22 cellular contexts compared by ENCODE assay signal in genomic region chrX:117851025-117851424, GRCh38.
A peak's percentile ranks its signal among the peaks of the same experiment; 100 is the strongest.
DNase-seq lines count a peak whose midpoint lies in the region; ATAC-seq, FAIRE-seq and TF ChIP-seq lines count a peak whose summit lies in the region.
"Had no signal": no experiment of that assay in that cellular context is flagged by ENCODE, and none has a peak within 500 bp of the region (broad histone marks: within the 10 kb centered on the region; RNA-seq: fewer than 3 reads in every experiment).

No MANE protein-coding gene starts in this region.

- H2AFZ ChIP-seq in HepG2 (ENCODE audit: low read length): no peak overlapping the region

- 89% methylated on average over 2 of the region's 2 CpGs for WGBS in liver
- WGBS in HepG2 (ENCODE audit: low lambda C conversion rate): 0% methylated on average over 2 of the region's 2 CpGs
- 69% methylated on average over 2 of the region's 2 CpGs for WGBS in right lobe of liver (ENCODE audit: insufficient coverage, low coverage, low lambda C conversion rate, missing lambda C conversion rate)
- 76 to 93% (median 89%) methylated on average over 2 of the region's 2 CpGs for WGBS in small intestine, 3 donors

- H3K9me3 ChIP-seq in liver (ENCODE audit: control insufficient read depth in 4 of 4, low read length in 3 of 4) (no peaks in the 10 kb centered on the region), HepG2 (ENCODE audit: low read length) (no peaks in the 10 kb centered on the region), right lobe of liver (no peaks in the 10 kb centered on the region), small intestine (ENCODE audit: control insufficient read depth, low read depth) (no peaks in the 10 kb centered on the region)
- H3K9me3 ChIP-seq: BE2C, BLaER1 had no signal

- TF ChIP-seq RAD21 in liver (IDR thresholded peaks at IDR 0.05) (peak in 1 of 2 donors; percentile 7), HepG2 (CRISPR knock-in tag; IDR thresholded peaks at IDR 0.05) (no peak)

- CTCF ChIA-PET in HepG2 (lab: Yijun Ruan, JAX; ENCODE audit: low intra/inter-chr PET ratio, low total read pairs): no interaction called here

- H3K4me3 ChIP-seq in liver (ENCODE audit: low read depth in 1 of 3, low read length in 3 of 3): no peak overlapping the region
- no peak overlapping the region for H3K4me3 ChIP-seq in HepG2 (replicated peaks in 1 of 3; ENCODE audit: insufficient read depth in 1 of 3, low read depth in 2 of 3, low read length in 3 of 3)
- H3K4me3 ChIP-seq in right lobe of liver: no peak overlapping the region
- H3K4me3 ChIP-seq in small intestine (ENCODE audit: low read depth in 1 of 2, low read length in 2 of 2): no peak overlapping the region
- H3K4me3 ChIP-seq: BLaER1 had no signal

- no peak overlapping the region for H3K4me2 ChIP-seq in HepG2 (ENCODE audit: low read depth, low read length)
- H3K4me2 ChIP-seq: BLaER1 had no signal

- POLR2A ChIA-PET in HepG2 (lab: Yijun Ruan, JAX): no interaction called here

- no peak for TF ChIP-seq EP300 in HepG2 (IDR thresholded peaks at IDR 0.05; ENCODE audit: low read depth in 2 of 2, low read length in 2 of 2)
- no peak for TF ChIP-seq EP300 in HepG2 (CRISPR knock-in tag; IDR thresholded peaks at IDR 0.05; ENCODE audit: borderline replicate concordance)

- in situ Hi-C loops in HepG2 (cut with HindIII; ENCODE audit: extremely low pct_ligation_motif_present, low pct_unique_long_range_greater_than_20kb): no loop called here

- no TSS peak for BruUV-seq in HepG2 (replicated peaks; lab: Mats Ljungman, UMichigan)

- no peak for FAIRE-seq in HepG2 (lab: Jason Lieb, UNC)
- FAIRE-seq in islet of Langerhans (lab: Jason Lieb, UNC): peak; percentile 17
- no peak for FAIRE-seq in small intestine (lab: Jason Lieb, UNC)
- FAIRE-seq: G401.6, GM12891 had no signal

- H3K9ac ChIP-seq in liver (ENCODE audit: low read depth in 1 of 2, low read length in 2 of 2) (no peak overlapping the region), HepG2 (ENCODE audit: insufficient read depth, low read depth, low read length) (no peak overlapping the region)
- H3K9ac ChIP-seq: BLaER1 had no signal

- H3K4me1 ChIP-seq in liver (ENCODE audit: control insufficient read depth in 4 of 4, insufficient read depth in 4 of 4, low read length in 3 of 4) (no peaks in the 10 kb centered on the region), HepG2 (ENCODE audit: insufficient read depth, low read length) (no peaks in the 10 kb centered on the region), right lobe of liver (no peaks in the 10 kb centered on the region), small intestine (ENCODE audit: control insufficient read depth in 2 of 2, insufficient read depth in 1 of 2, low read depth in 1 of 2, low read length in 1 of 2) (no peaks in the 10 kb centered on the region)
- H3K4me1 ChIP-seq: BE2C, BLaER1 had no signal

- H3K36me3 ChIP-seq in liver (ENCODE audit: control insufficient read depth in 4 of 4, insufficient read depth in 3 of 4, low read depth in 1 of 4, low read length in 3 of 4) (no peaks in the 10 kb centered on the region), HepG2 (replicated peaks in 1 of 2; ENCODE audit: control insufficient read depth in 1 of 2, insufficient read depth in 2 of 2, low read length in 2 of 2) (no peaks in the 10 kb centered on the region), right lobe of liver (no peaks in the 10 kb centered on the region), small intestine (ENCODE audit: control insufficient read depth in 2 of 2, insufficient read depth in 2 of 2, low read length in 2 of 2) (no peaks in the 10 kb centered on the region)
- H3K36me3 ChIP-seq: BE2C, BLaER1 had no signal

- TF ChIP-seq POLR2A in HepG2 (IDR thresholded peaks at IDR 0.05; ENCODE audit: insufficient read depth in 1 of 2, low read depth in 2 of 2, low read length in 2 of 2) (no peak), right lobe of liver (IDR thresholded peaks at IDR 0.05) (no peak)

- ATAC-seq in HepG2 (no peak), right lobe of liver (peak; percentile 51 to 74 (median 70)), HG02970 (IDR thresholded peaks at IDR 0.05; ENCODE audit: low FRiP score, unreplicated experiment) (no peak)

- intact Hi-C loops in HepG2 (cut with micrococcal nuclease; ENCODE audit: unreplicated experiment) (no loop called here), right lobe of liver (cut with DNase I) (no loop called here)

- H3K79me2 ChIP-seq in HepG2 (ENCODE audit: insufficient read depth, low read length): no peaks in the 10 kb centered on the region

- no peak overlapping the region for H3K27ac ChIP-seq in liver (ENCODE audit: low read depth in 1 of 2, low read length in 2 of 2)
- H3K27ac ChIP-seq in HepG2 (ENCODE audit: extremely low read length, insufficient read depth, low read length): no peak overlapping the region
- H3K27ac ChIP-seq in right lobe of liver: no peak overlapping the region
- no peak overlapping the region for H3K27ac ChIP-seq in small intestine (ENCODE audit: low read depth in 1 of 2, low read length in 1 of 2)
- H3K27ac ChIP-seq: 22Rv1, BLaER1 had no signal

- TF ChIP-seq CTCF in liver (IDR thresholded peaks at IDR 0.05; ENCODE audit: low read depth, low read length, missing input control) (no peak), HepG2 (CRISPR knock-in tag; IDR thresholded peaks at IDR 0.05) (no peak), right lobe of liver (IDR thresholded peaks at IDR 0.05) (no peak)

- H4K20me1 ChIP-seq in HepG2 (ENCODE audit: insufficient read depth, low read length): no peaks in the 10 kb centered on the region
- H4K20me1 ChIP-seq: BLaER1 had no signal

- DNase-seq in HepG2 (ENCODE audit: low spot score) (no peak), right lobe of liver (no peak), small intestine (peak; percentile 47), activated gamma-delta T cell treated with Interleukin-2 at 50 U/mL for 16 hours (no peak), DMS114 treated with DMSO at 0.1 percent for 48 hours (lab: John Stamatoyannopoulos, UW; ENCODE audit: unreplicated experiment) (no peak)
- DNase-seq: ACHN; BE2C; C1 segment of cervical spinal cord; CD4-positive, alpha-beta memory T cell; CD4-positive, CD25-positive, alpha-beta regulatory T cell; CD8-positive, alpha-beta memory T cell; COR-L47; DMS 273 treated with DMSO at 0.1 percent for 48 hours; DMS79 treated with DMSO at 0.1 percent for 48 hours; GF-D8 had no signal

- H3K27me3 ChIP-seq in liver (ENCODE audit: control insufficient read depth in 4 of 4, insufficient read depth in 4 of 4, low read length in 3 of 4) (peaks cover 0 to 2% (median 0%) of the 10 kb centered on the region in 4 donors), HepG2 (ENCODE audit: control insufficient read depth in 1 of 2, insufficient read depth in 2 of 2, low read length in 2 of 2) (no peaks in the 10 kb centered on the region), right lobe of liver (no peaks in the 10 kb centered on the region), small intestine (ENCODE audit: control insufficient read depth in 2 of 2, insufficient read depth in 2 of 2, low read length in 2 of 2) (no peaks in the 10 kb centered on the region)
- H3K27me3 ChIP-seq: BE2C, BLaER1 had no signal

TF ChIP-seq in liver, 16 proteins besides CTCF, POLR2A, EP300 and RAD21 (continues in another document):
- TF ChIP-seq NR2F2 (IDR thresholded peaks at IDR 0.05) (no peak), YY1 (IDR thresholded peaks at IDR 0.05) (peak; percentile 74), ZBTB33 (IDR thresholded peaks at IDR 0.05) (no peak), SP1 (IDR thresholded peaks at IDR 0.05) (peak; percentile 84), ATF3 (IDR thresholded peaks at IDR 0.05) (peak; percentile 35), JUND (IDR thresholded peaks at IDR 0.05) (peak; percentile 33 to 55)

TF ChIP-seq in HepG2, 621 proteins besides CTCF, POLR2A, EP300 and RAD21:
- TF ChIP-seq SP2 (CRISPR knock-in tag; IDR thresholded peaks at IDR 0.05) (no peak), POLR2AphosphoS5 (IDR thresholded peaks at IDR 0.05; ENCODE audit: low read depth, low read length) (no peak), ZNF101 (CRISPR knock-in tag; IDR thresholded peaks at IDR 0.05; ENCODE audit: borderline replicate concordance, low read depth) (no peak), DBP (CRISPR knock-in tag; IDR thresholded peaks at IDR 0.05; ENCODE audit: not compliant biosample characterization) (no peak), GATA4 (IDR thresholded peaks at IDR 0.05; ENCODE audit: borderline replicate concordance, low read depth) (no peak), PRPF4 (IDR thresholded peaks at IDR 0.05; ENCODE audit: low read depth, low read length, poor library complexity, severe bottlenecking) (no peak), BORCS8-MEF2B (CRISPR knock-in tag; IDR thresholded peaks at IDR 0.05) (no peak), CBX5 (CRISPR knock-in tag; IDR thresholded peaks at IDR 0.05; ENCODE audit: borderline replicate concordance) (no peak)

Comparison
In these comparisons a context has a peak if more than half of its experiments do, and no peak if none do; other contexts are left out.
1. ATAC-seq: peak in right lobe of liver (4 of 4); none in HepG2 (single experiment) and HG02970 (single experiment).